In the genomic region with DNA sequence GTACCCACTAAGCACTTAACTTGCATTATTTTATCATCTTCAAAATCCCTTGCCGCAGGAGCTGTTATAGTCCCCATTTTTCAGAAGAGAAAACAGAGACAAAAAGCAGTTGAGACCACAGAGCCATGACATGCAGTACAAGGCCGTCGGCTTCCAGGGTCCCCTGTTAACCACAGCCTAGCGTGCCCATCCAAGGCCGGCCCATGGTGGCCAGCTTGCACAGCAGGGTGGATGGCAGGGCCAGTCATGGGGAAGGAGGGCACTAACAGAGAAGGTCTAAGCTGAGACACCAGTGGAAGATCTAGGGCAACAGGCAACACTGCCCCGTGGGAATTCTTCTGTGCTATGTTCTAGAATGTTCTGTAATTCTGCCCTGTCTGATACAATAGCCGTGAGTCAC, we compare ENCODE assay signal across 20 cellular contexts.
DNase-seq lines count a peak whose midpoint lies in the region; ATAC-seq and TF ChIP-seq lines count a peak whose summit lies in the region.
"Had no signal": no experiment of that assay in that cellular context is flagged by ENCODE, and none has a peak within 500 bp of the region (broad histone marks: within the 10 kb centered on the region; RNA-seq: fewer than 3 reads in every experiment).

No MANE protein-coding gene starts in this region.

- in situ Hi-C loops in GM23248 (cut with MboI) = no loop called here

- peak in 1 of 10 experiments; percentile 31 for DNase-seq in CD4-positive, alpha-beta T cell
- peak; percentile 15 for DNase-seq in GM23248
- DNase-seq in natural killer cell = no peak
- no peak for DNase-seq in putamen (ENCODE audit: low spot score)
- DNase-seq: activated CD8-positive, alpha-beta memory T cell treated with anti-CD3 and anti-CD28 coated beads, Interleukin-2, amount 50 U/mL, for 48 hours; activated naive CD4-positive, alpha-beta T cell treated with anti-CD3 and anti-CD28 coated beads, Interleukin-2, amount 10 ng/mL, durations not matched to agents 7 days and 5 days; Caco-2; left colon; NCI-H1436; NCI-H510A; NK-92 treated with Interleukin-12 subunit alpha and Interleukin-12 subunit beta, amount 100 ng/mL, for 24 hours; stimulated activated CD4-positive, alpha-beta T cell treated with anti-CD3 and anti-CD28 coated beads, Interleukin-4, amount 100 ng/mL, for 1 hour; upper lobe of left lung had no signal

- H3K4me2 ChIP-seq in GM23248 (ENCODE audit: unreplicated experiment) = no peak overlapping the region
- H3K4me2 ChIP-seq: GM23338 had no signal

- H3K27me3 ChIP-seq in CD4-positive, alpha-beta T cell (ENCODE audit: control insufficient read depth, insufficient read depth, low read length) = no peaks in the 10 kb centered on the region
- H3K27me3 ChIP-seq in GM23248 (replicated peaks; ENCODE audit: insufficient read depth) = no peaks in the 10 kb centered on the region
- H3K27me3 ChIP-seq: upper lobe of left lung had no signal

- no peak overlapping the region for H3K9ac ChIP-seq in GM23248

- H4K20me1 ChIP-seq in GM23248 (ENCODE audit: insufficient read depth) = no peaks in the 10 kb centered on the region

- no peaks in the 10 kb centered on the region for H3K36me3 Mint-ChIP-seq in CD4-positive, alpha-beta T cell (ENCODE audit: low read depth)
- H3K36me3 Mint-ChIP-seq in brain (no peaks in the 10 kb centered on the region), natural killer cell (no peaks in the 10 kb centered on the region)
- H3K36me3 Mint-ChIP-seq: activated naive CD4-positive, alpha-beta T cell treated with anti-CD3 and anti-CD28 coated beads, Interleukin-2, amount 10 ng/mL, durations not matched to agents 7 days and 5 days; IgD-negative memory B cell had no signal

- no peaks in the 10 kb centered on the region for H3K9me2 ChIP-seq in GM23248 (ENCODE audit: insufficient read depth)

- intact Hi-C loops in CD4-positive, alpha-beta T cell (cut with DNase I, micrococcal nuclease) = no loop called here
- intact Hi-C loops in natural killer cell (cut with micrococcal nuclease) = loop anchor here (2.0 to 5.0 kb wide), 3 partner anchors 64 to 194 kb away; a partner anchor contains a TSS

- H3K27me3 Mint-ChIP-seq in CD4-positive, alpha-beta T cell = no peaks in the 10 kb centered on the region
- H3K27me3 Mint-ChIP-seq in brain (peaks cover 3% of the 10 kb centered on the region), natural killer cell (ENCODE audit: low read depth in 2 of 2) (no peaks in the 10 kb centered on the region)

- peaks cover 54% of the 10 kb centered on the region for H3K4me1 Mint-ChIP-seq in CD4-positive, alpha-beta T cell (ENCODE audit: low read depth)
- H3K4me1 Mint-ChIP-seq in brain (peaks cover 61% of the 10 kb centered on the region), natural killer cell (peaks cover 64 to 69% of the 10 kb centered on the region in 2 donors)

- H3K4me3 ChIP-seq in GM23248 = no peak overlapping the region
- H3K4me3 ChIP-seq: GM23338, prostate gland, smooth muscle cell, upper lobe of left lung had no signal

- no peak overlapping the region for H2AFZ ChIP-seq in GM23248

- no peaks in the 10 kb centered on the region for H3K79me2 ChIP-seq in GM23248 (ENCODE audit: insufficient read depth)

- H3K36me3 ChIP-seq in GM23248 (ENCODE audit: low read depth) = no peaks in the 10 kb centered on the region
- H3K36me3 ChIP-seq: prostate gland, upper lobe of left lung had no signal

- no peak for TF ChIP-seq CTCF in CD4-positive, alpha-beta T cell (IDR thresholded peaks at IDR 0.05)
- TF ChIP-seq CTCF in brain (conservative IDR thresholded peaks at IDR 0.05) (no peak), natural killer cell (IDR thresholded peaks at IDR 0.05) (no peak)

- H3K4me1 ChIP-seq in GM23248 (ENCODE audit: insufficient read depth) = no peaks in the 10 kb centered on the region

- H3K27ac Mint-ChIP-seq in CD4-positive, alpha-beta T cell = peak overlapping the region; percentile 89
- H3K27ac Mint-ChIP-seq in brain = peak overlapping the region in 4 of 5 experiments; percentile 69 to 95 (median 91)
- H3K27ac Mint-ChIP-seq in natural killer cell = peak overlapping the region; percentile 97 to 100
- H3K27ac Mint-ChIP-seq: activated naive CD4-positive, alpha-beta T cell treated with anti-CD3 and anti-CD28 coated beads, Interleukin-2, amount 10 ng/mL, durations not matched to agents 7 days and 5 days; GM23338 had no signal

- no peaks in the 10 kb centered on the region for H3K9me3 ChIP-seq in CD4-positive, alpha-beta T cell (ENCODE audit: control insufficient read depth, low read length)
- no peaks in the 10 kb centered on the region for H3K9me3 ChIP-seq in GM23248 (ENCODE audit: low read depth)
- H3K9me3 ChIP-seq: Caco-2, prostate gland, upper lobe of left lung had no signal

- H3K9me3 Mint-ChIP-seq in CD4-positive, alpha-beta T cell = no peaks in the 10 kb centered on the region
- peaks cover 0 to 6% (median 0%) of the 10 kb centered on the region in 5 experiments for H3K9me3 Mint-ChIP-seq in brain
- no peaks in the 10 kb centered on the region for H3K9me3 Mint-ChIP-seq in natural killer cell
- H3K9me3 Mint-ChIP-seq: activated naive CD4-positive, alpha-beta T cell treated with anti-CD3 and anti-CD28 coated beads, Interleukin-2, amount 10 ng/mL, durations not matched to agents 7 days and 5 days; GM23338 had no signal

- WGBS in GM23248 (ENCODE audit: low coverage in 1 of 2, low lambda C conversion rate in 2 of 2, missing lambda C conversion rate in 2 of 2), 2 experiments = 95 to 98% methylated on average over 7 of the region's 7 CpGs

- no peak for ATAC-seq in CD4-positive, alpha-beta T cell (ENCODE audit: poor library complexity)
- ATAC-seq in natural killer cell = peak in 1 of 3 donors; percentile 5
- ATAC-seq in GM21515 (IDR thresholded peaks at IDR 0.05; ENCODE audit: unreplicated experiment) = no peak
- no peak for ATAC-seq in GM19467 (IDR thresholded peaks at IDR 0.05; ENCODE audit: unreplicated experiment)
- ATAC-seq: left colon had no signal

- no peaks in the 10 kb centered on the region for H3F3A ChIP-seq in GM23248 (ENCODE audit: insufficient read depth)

- H3K4me3 Mint-ChIP-seq in CD4-positive, alpha-beta T cell = peak overlapping the region; percentile 77
- no peak overlapping the region for H3K4me3 Mint-ChIP-seq in brain
- peak overlapping the region; percentile 98 for H3K4me3 Mint-ChIP-seq in natural killer cell
- H3K4me3 Mint-ChIP-seq: GM23338 had no signal

- H3K27ac ChIP-seq in CD4-positive, alpha-beta T cell (ENCODE audit: low read depth, low read length) = peak overlapping the region; percentile 80
- no peak overlapping the region for H3K27ac ChIP-seq in GM23248
- H3K27ac ChIP-seq: prostate gland had no signal

- CTCF ChIA-PET in CD4-positive, alpha-beta T cell (lab: Charles Lee) = interaction anchor here (2.9 kb wide), 1 partner anchor 55 kb away, joined by 12 read pairs; no protein-coding TSS in a partner anchor

- POLR2A ChIA-PET in CD4-positive, alpha-beta T cell (lab: Charles Lee) = interaction anchor here (1.4 to 2.9 kb wide), 7 partner anchors 12 to 193 kb away, joined by 3 to 18 read pairs (median 7); a partner anchor contains a TSS

Comparison
In these comparisons a context has a peak if more than half of its experiments do, and no peak if none do; other contexts are left out.
1. H3K4me3 Mint-ChIP-seq: peak in CD4-positive, alpha-beta T cell (single experiment) and natural killer cell (single experiment); none in brain (0 of 5).
2. Peak in every context shown above with its lines, with median percentiles within 50 percentile points of each other: H3K27ac Mint-ChIP-seq.